18 cellular contexts compared by ENCODE assay signal in the genomic region with DNA sequence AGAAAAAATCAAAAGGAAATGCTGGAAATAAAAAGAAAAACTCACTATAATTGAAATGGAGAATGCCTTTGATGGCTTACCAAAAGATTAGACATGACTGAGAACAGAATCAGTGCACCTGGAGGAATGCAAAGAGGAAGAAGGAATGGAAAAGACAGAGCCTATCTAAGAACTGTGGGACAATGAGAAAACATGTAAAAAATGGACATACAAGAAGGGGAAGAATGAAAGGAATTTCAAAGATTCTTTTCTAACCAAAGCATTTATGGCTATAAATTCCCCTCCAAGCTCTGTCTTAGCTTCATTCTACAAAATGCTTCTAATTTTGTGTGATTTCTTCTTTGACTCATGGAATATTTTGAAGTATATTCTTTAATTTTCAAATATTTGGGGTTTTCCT. TPM values are rescaled to one million over a fixed set of nuclear protein-coding genes. Genes with fewer than 3 reads are reported as not detected.
DNase-seq lines count a peak whose midpoint lies in the region; TF ChIP-seq lines count a peak whose summit lies in the region.
"Had no signal": no experiment of that assay in that cellular context is flagged by ENCODE, and none has a peak within 500 bp of the region (broad histone marks: within the 10 kb centered on the region; RNA-seq: fewer than 3 reads in every experiment).

No MANE protein-coding gene starts in this region.

- H3K4me1 ChIP-seq in mesenchymal stem cell (ENCODE audit: control insufficient read depth, insufficient read depth, low read depth, low read length), result no peaks in the 10 kb centered on the region

- H3K23ac ChIP-seq in mesenchymal stem cell (ENCODE audit: low read length in 2 of 2), result no peak overlapping the region

- no peak overlapping the region for H2BK12ac ChIP-seq in mesenchymal stem cell (ENCODE audit: low read length in 2 of 2)

- H3K4me1 Mint-ChIP-seq in HFFc6 (ENCODE audit: low read depth) (no peaks in the 10 kb centered on the region), chondrocyte (ENCODE audit: low read depth) (peaks cover 37% of the 10 kb centered on the region)
- no peaks in the 10 kb centered on the region for H3K4me1 Mint-ChIP-seq in activated CD4-positive, alpha-beta memory T cell treated with anti-CD3 and anti-CD28 coated beads, Interleukin-2, amount 10 ng/mL, durations not matched to agents 7 days and 5 days

- H2AFZ ChIP-seq in mesenchymal stem cell (ENCODE audit: low read depth, low read length), result no peak overlapping the region
- H2AFZ ChIP-seq: PC-9 had no signal

- H3K27ac Mint-ChIP-seq in HFFc6 (no peak overlapping the region), chondrocyte (ENCODE audit: unreplicated experiment) (peak overlapping the region; percentile 74)
- no peak overlapping the region for H3K27ac Mint-ChIP-seq in activated CD4-positive, alpha-beta memory T cell treated with anti-CD3 and anti-CD28 coated beads, Interleukin-2, amount 10 ng/mL, durations not matched to agents 7 days and 5 days
- H3K27ac Mint-ChIP-seq: B cell; CD4-positive, alpha-beta T cell had no signal

- no peak overlapping the region for H4K91ac ChIP-seq in mesenchymal stem cell (ENCODE audit: low read length)

- H3K9me3 Mint-ChIP-seq in HFFc6 (peaks cover 12% of the 10 kb centered on the region), chondrocyte (ENCODE audit: low read depth) (peaks cover 18% of the 10 kb centered on the region)
- peaks cover 4% of the 10 kb centered on the region for H3K9me3 Mint-ChIP-seq in activated CD4-positive, alpha-beta memory T cell treated with anti-CD3 and anti-CD28 coated beads, Interleukin-2, amount 10 ng/mL, durations not matched to agents 7 days and 5 days
- H3K9me3 Mint-ChIP-seq: CD4-positive, alpha-beta T cell had no signal

- no peak overlapping the region for H2BK120ac ChIP-seq in mesenchymal stem cell (ENCODE audit: low read depth, low read length)

- no peaks in the 10 kb centered on the region for H3K27me3 ChIP-seq in mesenchymal stem cell (ENCODE audit: control insufficient read depth in 1 of 2, insufficient read depth in 1 of 2, low read length in 2 of 2)

- CTCF ChIA-PET in activated CD4-positive, alpha-beta memory T cell treated with anti-CD3 and anti-CD28 coated beads, Interleukin-2, amount 10 ng/mL, durations not matched to agents 7 days and 5 days (lab: Charles Lee), result no interaction called here

- H3K14ac ChIP-seq in mesenchymal stem cell (ENCODE audit: low read length in 2 of 2), result no peak overlapping the region

- no peak overlapping the region for H3K4me2 ChIP-seq in mesenchymal stem cell (ENCODE audit: low read length, poor library complexity, severe bottlenecking)
- H3K4me2 ChIP-seq: KMS-11, PC-9 had no signal

- H3K4me3 Mint-ChIP-seq in HFFc6 (no peak overlapping the region), chondrocyte (ENCODE audit: unreplicated experiment) (no peak overlapping the region)
- H3K4me3 Mint-ChIP-seq in activated CD4-positive, alpha-beta memory T cell treated with anti-CD3 and anti-CD28 coated beads, Interleukin-2, amount 10 ng/mL, durations not matched to agents 7 days and 5 days, result no peak overlapping the region
- H3K4me3 Mint-ChIP-seq: B cell; CD4-positive, alpha-beta T cell had no signal

- no peak overlapping the region for H2BK5ac ChIP-seq in mesenchymal stem cell (ENCODE audit: low read depth, low read length, poor library complexity, severe bottlenecking)

- H3K27ac ChIP-seq in mesenchymal stem cell (ENCODE audit: low read length, poor library complexity, severe bottlenecking), result no peak overlapping the region
- H3K27ac ChIP-seq: KMS-11, PC-9 had no signal

- H4K8ac ChIP-seq in mesenchymal stem cell (ENCODE audit: low read length), result no peak overlapping the region

- POLR2A ChIA-PET in activated CD4-positive, alpha-beta memory T cell treated with anti-CD3 and anti-CD28 coated beads, Interleukin-2, amount 10 ng/mL, durations not matched to agents 7 days and 5 days (lab: Charles Lee), result no interaction called here

- no peaks in the 10 kb centered on the region for H3K79me1 ChIP-seq in mesenchymal stem cell (replicated peaks; ENCODE audit: low read length, poor library complexity, severe bottlenecking)

- H3K36me3 ChIP-seq in mesenchymal stem cell (ENCODE audit: control insufficient read depth in 1 of 2, insufficient read depth in 2 of 2, low read depth in 1 of 2, low read length in 2 of 2), result no peaks in the 10 kb centered on the region

- H3K9me3 ChIP-seq in mesenchymal stem cell (ENCODE audit: control insufficient read depth, low read length), result peaks cover 44% of the 10 kb centered on the region

- H2BK15ac ChIP-seq in mesenchymal stem cell (ENCODE audit: low read depth, poor library complexity, severe bottlenecking), result no peak overlapping the region

- H3K36me3 Mint-ChIP-seq in HFFc6 (ENCODE audit: low read depth), result no peaks in the 10 kb centered on the region
- peaks cover 2% of the 10 kb centered on the region for H3K36me3 Mint-ChIP-seq in chondrocyte (ENCODE audit: low read depth)
- H3K36me3 Mint-ChIP-seq in activated CD4-positive, alpha-beta memory T cell treated with anti-CD3 and anti-CD28 coated beads, Interleukin-2, amount 10 ng/mL, durations not matched to agents 7 days and 5 days (ENCODE audit: low read depth), result no peaks in the 10 kb centered on the region

- DNase-seq in AG09309 (ENCODE audit: low read depth), result peak; percentile 13
- DNase-seq in HFFc6, result peak; percentile 11
- no peak for DNase-seq in chondrocyte (ENCODE audit: low spot score)
- peak; percentile 2 for DNase-seq in renal cortical epithelial cell (ENCODE audit: low read depth)
- DNase-seq in mesenchymal stem cell, result no peak
- no peak for DNase-seq in activated CD4-positive, alpha-beta T cell treated with anti-CD3 and anti-CD28 coated beads for 4 hours
- no peak for DNase-seq in activated CD4-positive, alpha-beta memory T cell treated with anti-CD3 and anti-CD28 coated beads, Interleukin-2, amount 10 ng/mL, durations not matched to agents 7 days and 5 days
- DNase-seq: Calu3; CD4-positive, alpha-beta T cell; DMS53; GOT3; NCI-H1048; NCI-H1436 treated with DMSO at 0.1 percent for 48 hours; NCI-H2081; NCI-H510A; PC-9 had no signal

- H2AK5ac ChIP-seq in mesenchymal stem cell (ENCODE audit: low read length, severe bottlenecking), result no peak overlapping the region

- H3K9ac ChIP-seq in mesenchymal stem cell (ENCODE audit: low read length), result no peak overlapping the region
- H3K9ac ChIP-seq: KMS-11 had no signal

- TF ChIP-seq CTCF in AG09309 (IDR thresholded peaks at IDR 0.05; ENCODE audit: control insufficient read depth, insufficient read depth, low read depth, low read length, missing control alignments) (no peak), HFFc6 (IDR thresholded peaks at IDR 0.05) (no peak), chondrocyte (IDR thresholded peaks at IDR 0.05) (no peak)

- H3K4ac ChIP-seq in mesenchymal stem cell (ENCODE audit: low read depth in 1 of 2, low read length in 2 of 2), result no peak overlapping the region

- peaks cover 4% of the 10 kb centered on the region for H3K27me3 Mint-ChIP-seq in HFFc6 (ENCODE audit: insufficient read depth)
- H3K27me3 Mint-ChIP-seq in chondrocyte (ENCODE audit: low read depth), result no peaks in the 10 kb centered on the region
- no peaks in the 10 kb centered on the region for H3K27me3 Mint-ChIP-seq in activated CD4-positive, alpha-beta memory T cell treated with anti-CD3 and anti-CD28 coated beads, Interleukin-2, amount 10 ng/mL, durations not matched to agents 7 days and 5 days

- H3K4me3 ChIP-seq in AG09309 (ENCODE audit: control insufficient read depth, low read depth, low read length), result no peak overlapping the region
- H3K4me3 ChIP-seq in mesenchymal stem cell (ENCODE audit: insufficient read depth in 1 of 2, low read depth in 1 of 2, low read length in 2 of 2), result no peak overlapping the region
- H3K4me3 ChIP-seq: PC-9 had no signal

- H3K18ac ChIP-seq in mesenchymal stem cell (ENCODE audit: low read depth in 1 of 2, low read length in 2 of 2), result no peak overlapping the region

RNA-seq across cellular contexts. Expression of gene CLK4, which starts 47.5 kb away (rescaled TPM):
- total RNA-seq in HFFc6 (2021; fragmentation: NEBNext Ultra II Directional; extraction: Animal tissue kit (Norgen Biotek cat#: 25700)), result 10 to 100 TPM in 2 of 6 experiments, 1 to 10 TPM in 4; 8.5 to 11.7 (median 8.8) TPM
- total RNA-seq in chondrocyte, result 19.9 to 28.1 TPM (median 21.8 TPM) in 3 replicates
- total RNA-seq in renal cortical epithelial cell, result 13.7 and 32.8 TPM in 2 replicates
- polyA plus RNA-seq in mesenchymal stem cell (2013, experiment 1 of 2), result 6.2 TPM
- 6.5 TPM for polyA plus RNA-seq in mesenchymal stem cell (2013, experiment 2 of 2)
- total RNA-seq in activated CD4-positive, alpha-beta memory T cell treated with anti-CD3 and anti-CD28 coated beads, Interleukin-2, amount 10 ng/mL, durations not matched to agents 7 days and 5 days, result 10 to 100 TPM; 29.5 to 32.0 TPM

RNA-seq across cellular contexts. Expression of gene ZNF354A, which starts 56.1 kb away (rescaled TPM):
- total RNA-seq in HFFc6 (2021; fragmentation: NEBNext Ultra II Directional; extraction: Animal tissue kit (Norgen Biotek cat#: 25700)), result 1 to 10 TPM; 6.7 to 7.6 (median 7.4) TPM
- total RNA-seq in chondrocyte (12.6 to 13.5 TPM (median 13.4 TPM) in 3 replicates), renal cortical epithelial cell (6.3 and 15.0 TPM in 2 replicates)
- polyA plus RNA-seq in mesenchymal stem cell (2013, experiment 1 of 2), result 9.4 TPM
- polyA plus RNA-seq in mesenchymal stem cell (2013, experiment 2 of 2), result 9.4 TPM
- 1 to 10 TPM; 7.4 to 9.4 TPM for total RNA-seq in activated CD4-positive, alpha-beta memory T cell treated with anti-CD3 and anti-CD28 coated beads, Interleukin-2, amount 10 ng/mL, durations not matched to agents 7 days and 5 days

Comparison
In these comparisons a context has a peak if more than half of its experiments do, and no peak if none do; other contexts are left out.
1. DNase-seq: peak in AG09309 (single experiment), HFFc6 (single experiment) and renal cortical epithelial cell (single experiment); none in chondrocyte (single experiment), mesenchymal stem cell (single experiment), activated CD4-positive, alpha-beta T cell treated with anti-CD3 and anti-CD28 coated beads for 4 hours (0 of 2) and activated CD4-positive, alpha-beta memory T cell treated with anti-CD3 and anti-CD28 coated beads, Interleukin-2, amount 10 ng/mL, durations not matched to agents 7 days and 5 days (single experiment).